9 cellular contexts compared by ENCODE assay signal in genomic region chr11:56783448-56784041, GRCh38. TPM values are rescaled to one million over a fixed set of nuclear protein-coding genes. Genes with fewer than 3 reads are reported as not detected.
DNase-seq lines count a peak whose midpoint lies in the region; ATAC-seq, FAIRE-seq and TF ChIP-seq lines count a peak whose summit lies in the region.
"Had no signal": no experiment of that assay in that cellular context is flagged by ENCODE, and none has a peak within 500 bp of the region (broad histone marks: within the 10 kb centered on the region; RNA-seq: fewer than 3 reads in every experiment).

No MANE protein-coding gene starts in this region.

- H2AFZ ChIP-seq in HepG2 (ENCODE audit: low read length) = no peak overlapping the region

- H3K4me3 ChIP-seq in HepG2 (replicated peaks in 1 of 3; ENCODE audit: insufficient read depth in 1 of 3, low read depth in 2 of 3, low read length in 3 of 3) = no peak overlapping the region
- H3K4me3 ChIP-seq: SJSA1 had no signal

- BruUV-seq in MCF 10A (replicated peaks; lab: Mats Ljungman, UMichigan) = no TSS peak
- BruUV-seq in HepG2 (replicated peaks; lab: Mats Ljungman, UMichigan) = no TSS peak

- H3K9ac ChIP-seq in HepG2 (ENCODE audit: insufficient read depth, low read depth, low read length) = no peak overlapping the region

- FAIRE-seq in HepG2 (lab: Jason Lieb, UNC) = peak; percentile 57

- TF ChIP-seq CTCF in CD4-positive, alpha-beta T cell (IDR thresholded peaks at IDR 0.05) = peak; percentile 70
- peak; percentile 71 for TF ChIP-seq CTCF in MCF 10A (IDR thresholded peaks at IDR 0.05; ENCODE audit: unreplicated experiment)
- peak; percentile 65 for TF ChIP-seq CTCF in HepG2 (CRISPR knock-in tag; IDR thresholded peaks at IDR 0.05)

- 4% methylated on average over 6 of the region's 6 CpGs for WGBS in HepG2 (ENCODE audit: low lambda C conversion rate)

- TF ChIP-seq POLR2A in HepG2 (IDR thresholded peaks at IDR 0.05; ENCODE audit: insufficient read depth in 1 of 2, low read depth in 2 of 2, low read length in 2 of 2) = no peak

- TF ChIP-seq RAD21 in HepG2 (CRISPR knock-in tag; IDR thresholded peaks at IDR 0.05) = no peak

- intact Hi-C loops in CD4-positive, alpha-beta T cell (cut with DNase I, micrococcal nuclease) = no loop called here
- intact Hi-C loops in MCF 10A (cut with micrococcal nuclease) = loop anchor here (1.0 to 5.0 kb wide), 3 partner anchors 159 to 1066 kb away; no protein-coding TSS in a partner anchor
- intact Hi-C loops in HepG2 (cut with micrococcal nuclease; ENCODE audit: unreplicated experiment) = loop anchor here (1.0 kb wide), 2 partner anchors 159 to 840 kb away; no protein-coding TSS in a partner anchor

- in situ Hi-C loops in HepG2 (cut with HindIII; ENCODE audit: extremely low pct_ligation_motif_present, low pct_unique_long_range_greater_than_20kb) = loop anchor here (10.0 kb wide), 1 partner anchor 159 kb away; no protein-coding TSS in a partner anchor

- no peak for DNase-seq in CD4-positive, alpha-beta T cell
- peak; percentile 63 for DNase-seq in H4 (ENCODE audit: low spot score)
- DNase-seq in NCI-H2227 treated with DMSO at 0.1 percent for 48 hours (lab: John Stamatoyannopoulos, UW) = peak; percentile 4
- DNase-seq in MCF 10A (ENCODE audit: unreplicated experiment) = peak; percentile 66
- DNase-seq in HepG2 (ENCODE audit: low spot score) = peak; percentile 49

- H3K4me2 ChIP-seq in HepG2 (ENCODE audit: low read depth, low read length) = no peak overlapping the region

- H3K4me3 Mint-ChIP-seq in CD4-positive, alpha-beta T cell = no peak overlapping the region
- H3K4me3 Mint-ChIP-seq in MCF 10A (ENCODE audit: unreplicated experiment) = no peak overlapping the region

- H3K9me3 ChIP-seq in CD4-positive, alpha-beta T cell (ENCODE audit: control insufficient read depth, low read length) = no peaks in the 10 kb centered on the region
- H3K9me3 ChIP-seq in HepG2 (ENCODE audit: low read length) = no peaks in the 10 kb centered on the region
- H3K9me3 ChIP-seq: SJSA1 had no signal

- H3K27ac ChIP-seq in CD4-positive, alpha-beta T cell (ENCODE audit: low read depth, low read length) = no peak overlapping the region
- no peak overlapping the region for H3K27ac ChIP-seq in HepG2 (ENCODE audit: extremely low read length, insufficient read depth, low read length)
- H3K27ac ChIP-seq: SJSA1 had no signal

- no peak for ATAC-seq in CD4-positive, alpha-beta T cell (ENCODE audit: poor library complexity)
- ATAC-seq in HepG2 (peak; percentile 39; the same call in 2 of the 3 replicates), GM18868 (IDR thresholded peaks at IDR 0.05; ENCODE audit: unreplicated experiment) (no peak), GM21515 (IDR thresholded peaks at IDR 0.05; ENCODE audit: unreplicated experiment) (no peak), HG03175 (IDR thresholded peaks at IDR 0.05; ENCODE audit: unreplicated experiment) (no peak)

- H3K4me1 Mint-ChIP-seq in CD4-positive, alpha-beta T cell (ENCODE audit: low read depth) = no peaks in the 10 kb centered on the region
- H3K4me1 Mint-ChIP-seq in MCF 10A (ENCODE audit: insufficient read depth, unreplicated experiment) = no peaks in the 10 kb centered on the region

- H3K79me2 ChIP-seq in HepG2 (ENCODE audit: insufficient read depth, low read length) = no peaks in the 10 kb centered on the region

- H3K4me1 ChIP-seq in HepG2 (ENCODE audit: insufficient read depth, low read length) = no peaks in the 10 kb centered on the region
- H3K4me1 ChIP-seq: SJSA1 had no signal

- no peak for TF ChIP-seq EP300 in HepG2 (IDR thresholded peaks at IDR 0.05; ENCODE audit: low read depth in 2 of 2, low read length in 2 of 2)
- TF ChIP-seq EP300 in HepG2 (CRISPR knock-in tag; IDR thresholded peaks at IDR 0.05; ENCODE audit: borderline replicate concordance) = no peak

- H3K36me3 Mint-ChIP-seq in CD4-positive, alpha-beta T cell (ENCODE audit: low read depth) = no peaks in the 10 kb centered on the region
- H3K36me3 Mint-ChIP-seq in MCF 10A (ENCODE audit: insufficient read depth, unreplicated experiment) = no peaks in the 10 kb centered on the region

- H3K27ac Mint-ChIP-seq in CD4-positive, alpha-beta T cell = no peak overlapping the region
- H3K27ac Mint-ChIP-seq in MCF 10A (ENCODE audit: low read depth, unreplicated experiment) = no peak overlapping the region

- H3K36me3 ChIP-seq in HepG2 (replicated peaks in 1 of 2; ENCODE audit: control insufficient read depth in 1 of 2, insufficient read depth in 2 of 2, low read length in 2 of 2) = no peaks in the 10 kb centered on the region
- H3K36me3 ChIP-seq: SJSA1 had no signal

- CTCF ChIA-PET in CD4-positive, alpha-beta T cell (lab: Charles Lee) = no interaction called here
- CTCF ChIA-PET in MCF 10A (lab: Yijun Ruan, JAX) = interaction anchor here (0.7 to 6.1 kb wide), 16 partner anchors 8 to 841 kb away, joined by 3 to 111 read pairs (median 4); no protein-coding TSS in a partner anchor
- CTCF ChIA-PET in HepG2 (lab: Yijun Ruan, JAX; ENCODE audit: low intra/inter-chr PET ratio, low total read pairs) = interaction anchor here (1.3 to 2.4 kb wide), 3 partner anchors 159 to 841 kb away, joined by 3 to 17 read pairs (median 10); no protein-coding TSS in a partner anchor

- H3K27me3 ChIP-seq in CD4-positive, alpha-beta T cell (ENCODE audit: control insufficient read depth, insufficient read depth, low read length) = no peaks in the 10 kb centered on the region
- no peaks in the 10 kb centered on the region for H3K27me3 ChIP-seq in HepG2 (ENCODE audit: control insufficient read depth in 1 of 2, insufficient read depth in 2 of 2, low read length in 2 of 2)
- H3K27me3 ChIP-seq: SJSA1 had no signal

- POLR2A ChIA-PET in CD4-positive, alpha-beta T cell (lab: Charles Lee) = no interaction called here
- POLR2A ChIA-PET in MCF 10A (lab: Yijun Ruan, JAX) (interaction anchor here (0.7 kb wide), 1 partner anchor 504 kb away, joined by 3 read pairs; no protein-coding TSS in a partner anchor), HepG2 (lab: Yijun Ruan, JAX) (no interaction called here)

- no peaks in the 10 kb centered on the region for H4K20me1 ChIP-seq in HepG2 (ENCODE audit: insufficient read depth, low read length)

- H3K9me3 Mint-ChIP-seq in CD4-positive, alpha-beta T cell = no peaks in the 10 kb centered on the region
- H3K9me3 Mint-ChIP-seq in MCF 10A (ENCODE audit: unreplicated experiment) = no peaks in the 10 kb centered on the region

- no peaks in the 10 kb centered on the region for H3K27me3 Mint-ChIP-seq in CD4-positive, alpha-beta T cell
- no peaks in the 10 kb centered on the region for H3K27me3 Mint-ChIP-seq in MCF 10A (ENCODE audit: insufficient read depth, unreplicated experiment)

TF ChIP-seq in HepG2, 621 proteins besides CTCF, POLR2A, EP300 and RAD21 (continues in another document):
- no peak for TF ChIP-seq ZNF251 (CRISPR knock-in tag; IDR thresholded peaks at IDR 0.05)
- TF ChIP-seq PHB2 (IDR thresholded peaks at IDR 0.05; ENCODE audit: partially characterized antibody) = no peak
- TF ChIP-seq TCF7 (IDR thresholded peaks at IDR 0.05; ENCODE audit: low read depth) = no peak
- TF ChIP-seq HMG20B (CRISPR knock-in tag; conservative IDR thresholded peaks at IDR 0.05) = no peak
- TF ChIP-seq RFXAP (CRISPR knock-in tag; IDR thresholded peaks at IDR 0.05; ENCODE audit: borderline replicate concordance) = no peak
- TF ChIP-seq STAG1 (CRISPR knock-in tag; IDR thresholded peaks at IDR 0.05) = peak; percentile 72
- TF ChIP-seq, protein P1, sequence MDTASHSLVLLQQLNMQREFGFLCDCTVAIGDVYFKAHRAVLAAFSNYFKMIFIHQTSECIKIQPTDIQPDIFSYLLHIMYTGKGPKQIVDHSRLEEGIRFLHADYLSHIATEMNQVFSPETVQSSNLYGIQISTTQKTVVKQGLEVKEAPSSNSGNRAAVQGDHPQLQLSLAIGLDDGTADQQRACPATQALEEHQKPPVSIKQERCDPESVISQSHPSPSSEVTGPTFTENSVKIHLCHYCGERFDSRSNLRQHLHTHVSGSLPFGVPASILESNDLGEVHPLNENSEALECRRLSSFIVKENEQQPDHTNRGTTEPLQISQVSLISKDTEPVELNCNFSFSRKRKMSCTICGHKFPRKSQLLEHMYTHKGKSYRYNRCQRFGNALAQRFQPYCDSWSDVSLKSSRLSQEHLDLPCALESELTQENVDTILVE (CRISPR knock-in tag; IDR thresholded peaks at IDR 0.05) = no peak
- TF ChIP-seq SKI (IDR thresholded peaks at IDR 0.05; ENCODE audit: partially characterized antibody) = no peak
- TF ChIP-seq ZNF101 (CRISPR knock-in tag; IDR thresholded peaks at IDR 0.05; ENCODE audit: borderline replicate concordance, low read depth) = no peak

RNA-seq across cellular contexts. Expression of gene OR9G4, which starts 35.0 kb away (rescaled TPM):
- total RNA-seq in CD4-positive, alpha-beta T cell = not detected
- not detected in 2 replicates for total RNA-seq in H4 (2014; rRNA removed; shearing (Covaris generic))
- not detected in 2 replicates for total RNA-seq in MCF 10A (2022)
- total RNA-seq in HepG2 (2016; rRNA removed; fragmentation: Illumina TruSeq; extraction: Trizol) = not detected in 2 replicates
- total RNA-seq in HepG2 (2016; cell fraction: cytosol; rRNA removed; fragmentation: Illumina TruSeq; extraction: Trizol; ENCODE audit: low read depth) = not detected in 2 replicates
- not detected in 2 replicates for total RNA-seq in HepG2 (2016; cell fraction: insoluble cytoplasmic fraction; rRNA removed; fragmentation: Illumina TruSeq; extraction: Trizol)
- total RNA-seq in HepG2 (2016; cell fraction: membrane; rRNA removed; fragmentation: Illumina TruSeq; extraction: Trizol) = not detected in 2 replicates
- not detected in 2 replicates for total RNA-seq in HepG2 (2016; cell fraction: nucleus; rRNA removed; fragmentation: Illumina TruSeq; extraction: Trizol)
- not detected in 2 replicates for polyA plus RNA-seq in HepG2 (2011; rRNA removed)
- polyA plus RNA-seq in HepG2 (2011; cell fraction: cytosol; rRNA removed) = not detected in 2 replicates
- not detected in 2 replicates for polyA plus RNA-seq in HepG2 (2011; cell fraction: nucleus; rRNA removed)
- polyA plus RNA-seq in HepG2 (2012) = not detected in 2 replicates
- polyA plus RNA-seq in HepG2 (2016; cell fraction: cytosol; fragmentation: Illumina TruSeq; extraction: Trizol; ENCODE audit: low read depth) = not detected in 2 replicates
- not detected in 2 replicates for polyA plus RNA-seq in HepG2 (2016; cell fraction: insoluble cytoplasmic fraction; fragmentation: Illumina TruSeq; extraction: Trizol; ENCODE audit: low read depth)
- polyA plus RNA-seq in HepG2 (2016; cell fraction: membrane; fragmentation: Illumina TruSeq; extraction: Trizol; ENCODE audit: low read depth) = not detected in 2 replicates
- not detected in 2 replicates for polyA plus RNA-seq in HepG2 (2016; cell fraction: nucleus; fragmentation: Illumina TruSeq; extraction: Trizol; ENCODE audit: insufficient read depth, low read depth)
- not detected in 2 replicates for polyA minus RNA-seq in HepG2 (2011; rRNA and poly(A)+ RNA removed; ENCODE audit: low replicate concordance)
- polyA minus RNA-seq in HepG2 (2011; cell fraction: cytosol; rRNA and poly(A)+ RNA removed) = not detected in 2 replicates
- not detected in 2 replicates for polyA minus RNA-seq in HepG2 (2011; cell fraction: nucleus; rRNA and poly(A)+ RNA removed)
- total RNA-seq: SJSA1 had no signal

Comparison
In these comparisons a context has a peak if more than half of its experiments do, and no peak if none do; other contexts are left out.
1. DNase-seq: peak in H4 (single experiment), NCI-H2227 treated with DMSO at 0.1 percent for 48 hours (single experiment), MCF 10A (single experiment) and HepG2 (single experiment); none in CD4-positive, alpha-beta T cell (0 of 10).
2. intact Hi-C loops: an anchor here in MCF 10A (1.0 to 5.0 kb wide) and HepG2 (1.0 kb wide); none called in CD4-positive, alpha-beta T cell.
3. Peak in every context shown above with its lines, with median percentiles within 50 percentile points of each other: CTCF ChIP-seq.